ENCODE assay signal across 8 cellular contexts in the genomic region with DNA sequence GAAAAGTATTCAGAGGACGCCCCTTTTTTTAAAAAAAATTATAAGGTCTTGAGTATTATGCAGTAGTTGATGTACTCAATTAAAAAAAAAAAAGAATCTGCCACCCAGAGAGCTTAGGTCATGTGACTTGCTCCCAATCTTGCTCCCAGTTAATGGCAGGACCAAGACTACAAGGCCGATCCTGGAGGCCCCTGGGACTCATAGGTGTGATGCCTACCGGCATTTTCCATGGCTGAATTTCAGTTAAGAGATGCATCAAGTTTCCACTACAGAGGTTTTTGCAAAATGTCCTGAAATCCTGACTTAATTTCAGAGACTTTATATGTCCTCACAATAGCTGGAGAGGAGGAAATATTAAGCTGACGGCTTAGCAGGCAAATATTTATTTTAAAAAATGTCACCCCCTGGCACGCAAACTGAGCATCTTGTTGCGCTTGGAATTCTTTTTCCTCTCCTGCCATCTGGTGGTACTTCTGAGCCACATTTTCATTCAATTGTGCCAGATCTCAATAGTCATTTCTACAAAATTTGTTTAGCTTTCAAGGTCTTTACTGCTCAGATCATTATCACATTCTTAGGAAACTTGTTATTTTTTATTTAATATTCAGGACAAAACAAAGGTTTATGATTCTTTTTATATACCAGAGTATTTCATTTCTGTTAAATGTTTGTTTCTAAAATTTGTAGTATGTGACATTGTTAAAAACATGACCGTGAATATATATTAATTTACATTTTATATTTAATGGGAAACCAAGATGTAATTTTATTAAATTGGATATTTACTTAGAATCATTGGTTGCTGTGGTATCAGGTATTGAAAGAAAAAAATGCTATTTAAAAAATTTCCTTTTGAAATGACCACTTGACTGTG.
DNase-seq lines count a peak whose midpoint lies in the region; ATAC-seq, FAIRE-seq and TF ChIP-seq lines count a peak whose summit lies in the region.

No MANE protein-coding gene starts in this region.

- H3K27me3 ChIP-seq in osteoblast (ENCODE audit: insufficient read depth, low read length) = peaks cover 9% of the 10 kb centered on the region

- no peak overlapping the region for H2AFZ ChIP-seq in osteoblast (ENCODE audit: low read length)

- H3K4me3 ChIP-seq in GM12864 (ENCODE audit: low read depth, low read length) (no peak overlapping the region), osteoblast (ENCODE audit: insufficient read depth, low read length) (no peak overlapping the region)

- H3K9me3 ChIP-seq in osteoblast (ENCODE audit: low read depth, low read length) = no peaks in the 10 kb centered on the region

- TF ChIP-seq CTCF in GM12864 (IDR thresholded peaks at IDR 0.05; ENCODE audit: low read depth, low read length, missing control alignments) (peak; percentile 10), osteoblast (IDR thresholded peaks at IDR 0.05; ENCODE audit: extremely low read depth, low read depth, low read length) (peak; percentile 68)

- H3K79me2 ChIP-seq in osteoblast (ENCODE audit: insufficient read depth, low read length) = no peaks in the 10 kb centered on the region

- peak; percentile 23 for DNase-seq in A172 (ENCODE audit: low spot score)
- no peak for DNase-seq in GM12864 (ENCODE audit: low read depth)
- DNase-seq in NCI-H774 (lab: John Stamatoyannopoulos, UW) = peak; percentile 47
- no peak for DNase-seq in osteoblast (ENCODE audit: insufficient read length, low spot score, missing footprints)

- FAIRE-seq in endometrium (lab: Jason Lieb, UNC) = peak; percentile 85

- H3K4me1 ChIP-seq in osteoblast (ENCODE audit: insufficient read depth, low read length) = peaks cover 4% of the 10 kb centered on the region

- ATAC-seq in GM21786 (IDR thresholded peaks at IDR 0.05; ENCODE audit: unreplicated experiment) (no peak), HG02938 (IDR thresholded peaks at IDR 0.05; ENCODE audit: unreplicated experiment) (no peak), GM21360 (IDR thresholded peaks at IDR 0.05; ENCODE audit: unreplicated experiment) (no peak)

- H3K4me2 ChIP-seq in osteoblast (ENCODE audit: insufficient read depth, low read length) = no peak overlapping the region

- H3K27ac ChIP-seq in osteoblast (ENCODE audit: low read depth, low read length) = no peak overlapping the region

- H3K36me3 ChIP-seq in osteoblast (ENCODE audit: insufficient read depth, low read length) = no peaks in the 10 kb centered on the region

- H4K20me1 ChIP-seq in osteoblast (ENCODE audit: insufficient read depth, low read length) = no peaks in the 10 kb centered on the region

Comparison
In these comparisons a context has a peak if more than half of its experiments do, and no peak if none do; other contexts are left out.
1. DNase-seq: peak in A172 (single experiment) and NCI-H774 (single experiment); none in GM12864 (single experiment) and osteoblast (single experiment).